In genomic region chr5:91219803-91220371, GRCh38 we compare ENCODE assay signal across 8 cellular contexts.
DNase-seq lines count a peak whose midpoint lies in the region; ATAC-seq and TF ChIP-seq lines count a peak whose summit lies in the region.

No MANE protein-coding gene starts in this region.

- H3K9me3 ChIP-seq in WERI-Rb-1 (ENCODE audit: severe bottlenecking) (no peaks in the 10 kb centered on the region), esophagus squamous epithelium (no peaks in the 10 kb centered on the region)

- 78 to 94% methylated on average over 3 of the region's 3 CpGs for WGBS in esophagus squamous epithelium, 2 donors

- TF ChIP-seq POLR2A in esophagus squamous epithelium (IDR thresholded peaks at IDR 0.05), result no peak

- H3K36me3 ChIP-seq in WERI-Rb-1 (no peaks in the 10 kb centered on the region), esophagus squamous epithelium (no peaks in the 10 kb centered on the region)

- H3K27ac ChIP-seq in WERI-Rb-1 (no peak overlapping the region), esophagus squamous epithelium (peak overlapping the region in 3 of 4 donors; percentile 43 to 64 (median 48))

- TF ChIP-seq CTCF in GM13976 (IDR thresholded peaks at IDR 0.05; ENCODE audit: borderline replicate concordance, control extremely low read depth, extremely low read depth, insufficient read depth, missing control alignments) (peak; percentile 18), WERI-Rb-1 (IDR thresholded peaks at IDR 0.05; ENCODE audit: low read depth, low read length) (peak; percentile 46), esophagus squamous epithelium (IDR thresholded peaks at IDR 0.05) (peak in 3 of 6 experiments; percentile 15 to 41 (median 19))

- in situ Hi-C loops in GM13976 (cut with MboI; ENCODE audit: low sequenced_read_pairs, unreplicated experiment), result loop anchor here (10.0 kb wide), 2 partner anchors 115 to 165 kb away; partner anchors contain the start of gene ARRDC3

- H3K27me3 ChIP-seq in WERI-Rb-1 (ENCODE audit: insufficient read depth, low read depth, severe bottlenecking), result no peaks in the 10 kb centered on the region
- H3K27me3 ChIP-seq in esophagus squamous epithelium, result no peaks in the 10 kb centered on the region

- no peak for ATAC-seq in GM18861 (IDR thresholded peaks at IDR 0.05; ENCODE audit: unreplicated experiment)
- no peak for ATAC-seq in GM18868 (IDR thresholded peaks at IDR 0.05; ENCODE audit: unreplicated experiment)

- no peak overlapping the region for H3K4me3 ChIP-seq in WERI-Rb-1 (ENCODE audit: low read depth, low read length)
- no peak overlapping the region for H3K4me3 ChIP-seq in esophagus squamous epithelium

- DNase-seq in A172 (ENCODE audit: low spot score) (peak; percentile 14), GM13976 (ENCODE audit: low spot score) (peak; percentile 36), WERI-Rb-1 (peak; percentile 24), esophagus squamous epithelium (lab: John Stamatoyannopoulos, UW) (no peak), pons (ENCODE audit: low spot score) (peak; percentile 75), NCI-H345 treated with DMSO at 0.1 percent for 48 hours (lab: John Stamatoyannopoulos, UW; ENCODE audit: unreplicated experiment) (no peak)

- H3K4me1 ChIP-seq in esophagus squamous epithelium, result peaks cover 0 to 18% (median 7%) of the 10 kb centered on the region in 3 donors

- intact Hi-C loops in esophagus squamous epithelium (cut with DNase I), result no loop called here

Comparison
In these comparisons a context has a peak if more than half of its experiments do, and no peak if none do; other contexts are left out.
1. DNase-seq: peak in A172 (single experiment), GM13976 (single experiment), WERI-Rb-1 (single experiment) and pons (single experiment); none in esophagus squamous epithelium (single experiment) and NCI-H345 treated with DMSO at 0.1 percent for 48 hours (single experiment).